In genomic region chr20:47127986-47128385, GRCh38 we compare ENCODE assay signal across 21 cellular contexts.
A peak's percentile ranks its signal among the peaks of the same experiment; 100 is the strongest.
DNase-seq lines count a peak whose midpoint lies in the region; ATAC-seq, FAIRE-seq and TF ChIP-seq lines count a peak whose summit lies in the region.
"Had no signal": no experiment of that assay in that cellular context is flagged by ENCODE, and none has a peak within 500 bp of the region (broad histone marks: within the 10 kb centered on the region; RNA-seq: fewer than 3 reads in every experiment).

No MANE protein-coding gene starts in this region.

- ATAC-seq in sciatic nerve = no peak
- ATAC-seq: activated CD8-positive, alpha-beta T cell treated with anti-CD3 and anti-CD28 coated beads, Interleukin-2, amount 10 ng/mL, durations not matched to agents 7 days and 5 days; activated T-cell treated with anti-CD3 and anti-CD28 coated beads, Interleukin-2, amount 50 U/mL, for 72 hours; esophagus mucosa; GM12878; K562; T-helper 17 cell had no signal

- no peak for TF ChIP-seq POLR2A in sigmoid colon (IDR thresholded peaks at IDR 0.05)

- 62 to 85% methylated on average over 6 of the region's 6 CpGs for WGBS in sigmoid colon, 2 donors

- intact Hi-C loops in sciatic nerve (cut with DNase I) = no loop called here
- intact Hi-C loops in sigmoid colon (cut with DNase I) = no loop called here

- no peaks in the 10 kb centered on the region for H3K9me1 ChIP-seq in keratinocyte (ENCODE audit: control insufficient read depth, extremely low read depth, insufficient read depth, low read length)

- peak overlapping the region; percentile 25 for H3K4me2 ChIP-seq in keratinocyte (ENCODE audit: control insufficient read depth, extremely low read depth, insufficient read depth, low read depth, low read length)

- H3K36me3 ChIP-seq in MG63 (peaks cover 9% of the 10 kb centered on the region), SJCRH30 (0 out of 2 replicates have a peak, but pooled peaks cover 5% of the 10 kb centered on the region), keratinocyte (ENCODE audit: control insufficient read depth in 2 of 2, extremely low read depth in 1 of 2, insufficient read depth in 2 of 2, low read length in 2 of 2) (no peaks in the 10 kb centered on the region), sigmoid colon (no peaks in the 10 kb centered on the region)

- H4K20me1 ChIP-seq in keratinocyte (ENCODE audit: control insufficient read depth, extremely low read depth, insufficient read depth, low read length) = no peaks in the 10 kb centered on the region

- DNase-seq in MG63 (peak; percentile 13), SJCRH30 (peak; percentile 49 to 76), keratinocyte (ENCODE audit: low read depth, low spot score) (no peak), sciatic nerve (ENCODE audit: low spot score) (peak; percentile 56), RPMI8226 (no peak), kidney glomerular epithelial cell (lab: John Stamatoyannopoulos, UW) (no peak), sigmoid colon (no peak)
- DNase-seq: activated CD8-positive, alpha-beta T cell treated with anti-CD3 and anti-CD28 coated beads, Interleukin-2, amount 10 ng/mL, durations not matched to agents 7 days and 5 days; activated T-cell treated with anti-CD3 and anti-CD28 coated beads, Interleukin-2, amount 50 U/mL, for 72 hours; mesenchymal stem cell; NCI-H1105; NCI-H226; Right ventricle myocardium superior; stimulated activated CD4-positive, alpha-beta T cell treated with anti-CD3 and anti-CD28 coated beads, Interleukin-4, amount 100 ng/mL, for 4 hours; stimulated activated CD8-positive, alpha-beta memory T cell treated with anti-CD3 and anti-CD28 coated beads, Interleukin-4, amount 100 ng/mL, for 48 hours; T-helper 17 cell had no signal

- TF ChIP-seq CTCF in keratinocyte (optimal IDR thresholded peaks at IDR 0.05 in 1 of 3, IDR thresholded peaks at IDR 0.05 in 1 of 3, conservative IDR thresholded peaks at IDR 0.05 in 1 of 3; ENCODE audit: extremely low read depth in 1 of 3, insufficient read depth in 2 of 3, low read length in 3 of 3) (no peak), sigmoid colon (IDR thresholded peaks at IDR 0.05) (no peak)

- H3K27me3 ChIP-seq in MG63 (no peaks in the 10 kb centered on the region), SJCRH30 (no peaks in the 10 kb centered on the region), keratinocyte (ENCODE audit: control insufficient read depth, extremely low read depth, insufficient read depth, low read length) (no peaks in the 10 kb centered on the region), sigmoid colon (no peaks in the 10 kb centered on the region)

- H2AFZ ChIP-seq in keratinocyte (ENCODE audit: control insufficient read depth, low read length) = peak overlapping the region; percentile 81

- H3K4me1 ChIP-seq in SJCRH30 (peaks cover 44% of the 10 kb centered on the region), keratinocyte (ENCODE audit: control insufficient read depth, extremely low read depth, insufficient read depth, low read length) (peaks cover 34% of the 10 kb centered on the region), sigmoid colon (peaks cover 0 to 18% (median 11%) of the 10 kb centered on the region in 4 donors)

- peak overlapping the region; percentile 46 for H3K27ac ChIP-seq in SJCRH30
- no peak overlapping the region for H3K27ac ChIP-seq in keratinocyte (ENCODE audit: control insufficient read depth, insufficient read depth, low read length)
- no peak overlapping the region for H3K27ac ChIP-seq in sigmoid colon

- dilution Hi-C loops in keratinocyte (cut with MboI; ENCODE audit: extremely low pct_ligation_motif_present, low sequenced_read_pairs) = no loop called here

- H3K9ac ChIP-seq in keratinocyte (ENCODE audit: control insufficient read depth, extremely low read depth, insufficient read depth, low read length) = no peak overlapping the region

- H3K79me2 ChIP-seq in keratinocyte (ENCODE audit: control insufficient read depth, insufficient read depth, low read length) = no peaks in the 10 kb centered on the region

- no peaks in the 10 kb centered on the region for H3K9me3 ChIP-seq in MG63
- H3K9me3 ChIP-seq in SJCRH30 (replicated peaks) = no peaks in the 10 kb centered on the region
- H3K9me3 ChIP-seq in keratinocyte (ENCODE audit: control insufficient read depth, low read depth, low read length) = no peaks in the 10 kb centered on the region
- no peaks in the 10 kb centered on the region for H3K9me3 ChIP-seq in sigmoid colon

- H3K4me3 ChIP-seq in MG63 = no peak overlapping the region
- no peak overlapping the region for H3K4me3 ChIP-seq in SJCRH30
- no peak overlapping the region for H3K4me3 ChIP-seq in keratinocyte (ENCODE audit: control insufficient read depth in 2 of 3, extremely low read depth in 1 of 3, insufficient read depth in 2 of 3, low read depth in 1 of 3, low read length in 3 of 3)
- no peak overlapping the region for H3K4me3 ChIP-seq in sigmoid colon
- H3K4me3 ChIP-seq: GM12878, K562, skin epidermis had no signal

- no peak for TF ChIP-seq EP300 in sigmoid colon (IDR thresholded peaks at IDR 0.05)

- no peak for FAIRE-seq in keratinocyte (lab: Jason Lieb, UNC)
- FAIRE-seq: G401.6, GM12878, K562 had no signal

Comparison
In these comparisons a context has a peak if more than half of its experiments do, and no peak if none do; other contexts are left out.
1. DNase-seq: peak in MG63 (single experiment), SJCRH30 (2 of 2) and sciatic nerve (single experiment); none in keratinocyte (single experiment), RPMI8226 (single experiment), kidney glomerular epithelial cell (single experiment) and sigmoid colon (single experiment).